8 cellular contexts compared by ENCODE assay signal in the genomic region with DNA sequence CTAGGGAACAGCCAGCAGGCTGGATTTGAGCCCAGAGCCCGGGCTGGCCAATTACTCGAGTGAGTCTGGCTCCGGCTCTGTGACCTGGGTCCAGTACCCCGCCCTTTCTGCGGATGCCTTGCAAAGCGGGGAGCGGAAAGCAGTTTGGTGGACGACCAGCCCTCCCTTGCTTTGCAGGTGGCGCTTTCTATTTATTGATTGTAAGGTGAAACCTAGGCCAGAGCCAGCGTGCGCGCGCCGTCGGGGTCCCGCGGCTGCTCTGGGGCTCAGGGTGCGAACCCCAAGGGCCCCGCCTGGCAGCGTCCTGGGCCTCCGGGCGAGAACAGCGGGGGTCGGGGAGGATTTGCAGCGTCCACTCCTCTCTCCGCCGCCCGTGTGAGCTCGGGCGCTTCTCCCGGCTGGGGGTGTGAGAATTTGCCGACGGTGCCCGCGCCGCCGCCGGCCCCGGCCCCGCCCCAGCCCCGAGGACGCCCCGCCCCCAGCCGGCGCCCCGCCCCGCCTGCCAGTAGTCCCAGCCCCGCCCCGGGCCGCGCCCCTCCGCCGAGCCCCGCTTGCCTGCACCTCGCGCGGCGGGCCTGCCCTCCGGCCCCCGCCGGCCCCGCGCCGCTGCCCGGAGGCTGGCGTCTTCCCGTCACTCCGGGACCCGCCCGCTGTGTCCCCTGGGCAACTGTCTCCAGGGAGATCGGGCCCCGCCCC. TPM values are rescaled to one million over a fixed set of nuclear protein-coding genes. Genes with fewer than 3 reads are reported as not detected.
DNase-seq lines count a peak whose midpoint lies in the region; ATAC-seq lines count a peak whose summit lies in the region.

No MANE protein-coding gene starts in this region.

- peak; percentile 43 for ATAC-seq in HG03097 (IDR thresholded peaks at IDR 0.05; ENCODE audit: low FRiP score, unreplicated experiment)
- peak; percentile 92 for ATAC-seq in esophagus mucosa

- no peaks in the 10 kb centered on the region for H3K36me3 ChIP-seq in muscle layer of duodenum (ENCODE audit: control insufficient read depth in 1 of 2, insufficient read depth in 2 of 2, low read length in 2 of 2)

- peak overlapping the region; percentile 61 to 80 for H3K4me3 ChIP-seq in muscle layer of duodenum (ENCODE audit: low read depth in 1 of 2, low read length in 2 of 2)

- peak; percentile 43 to 65 for DNase-seq in NCI-H524 (lab: John Stamatoyannopoulos, UW)
- no peak for DNase-seq in NCI-H524 treated with DMSO at 0.1 percent for 48 hours (lab: John Stamatoyannopoulos, UW)
- peak; percentile 66 for DNase-seq in NCI-H82 treated with DMSO at 0.1 percent for 48 hours (lab: John Stamatoyannopoulos, UW; ENCODE audit: unreplicated experiment)
- peak; percentile 81 for DNase-seq in activated T-cell treated with anti-CD3 and anti-CD28 coated beads for 48 hours (ENCODE audit: low read depth)
- peak; percentile 68 to 73 for DNase-seq in stimulated activated CD8-positive, alpha-beta memory T cell treated with anti-CD3 and anti-CD28 coated beads, Interleukin-7, amount 100 ng/mL, for 1 hour (ENCODE audit: low read depth in 2 of 2)

- H3K27ac ChIP-seq in muscle layer of duodenum (ENCODE audit: low read length), result no peak overlapping the region

- no peaks in the 10 kb centered on the region for H3K27me3 ChIP-seq in muscle layer of duodenum (ENCODE audit: low read depth, low read length)

- H3K9me3 ChIP-seq in muscle layer of duodenum (ENCODE audit: control insufficient read depth in 1 of 2, low read length in 2 of 2), result no peaks in the 10 kb centered on the region

- peaks cover 9 to 30% of the 10 kb centered on the region in 2 donors for H3K4me1 ChIP-seq in muscle layer of duodenum (ENCODE audit: control insufficient read depth in 1 of 2, insufficient read depth in 2 of 2, low read length in 2 of 2)

RNA-seq across cellular contexts. Expression of a gene that starts 37.6 kb away (rescaled TPM):
- total RNA-seq in esophagus mucosa, result 6.2 TPM
